ENCODE assay signal across 8 cellular contexts in genomic region chr10:97500297-97500575, GRCh38. TPM values are rescaled to one million over a fixed set of nuclear protein-coding genes. Genes with fewer than 3 reads are reported as not detected.
A peak's percentile ranks its signal among the peaks of the same experiment; 100 is the strongest.
DNase-seq lines count a peak whose midpoint lies in the region; ATAC-seq, FAIRE-seq and TF ChIP-seq lines count a peak whose summit lies in the region.

No MANE protein-coding gene starts in this region.

- no peak for FAIRE-seq in HepG2 (lab: Jason Lieb, UNC)

- H3K4me1 ChIP-seq in HepG2 (ENCODE audit: insufficient read depth, low read length) = peaks cover 42% of the 10 kb centered on the region
- peaks cover 0 to 41% (median 26%) of the 10 kb centered on the region in 5 donors for H3K4me1 ChIP-seq in subcutaneous abdominal adipose tissue (ENCODE audit: control insufficient read depth in 5 of 5, insufficient read depth in 5 of 5, low read length in 5 of 5)

- no peaks in the 10 kb centered on the region; a peak in 1 of 5 replicates for H3K27me3 ChIP-seq in HepG2 (ENCODE audit: control insufficient read depth in 1 of 2, insufficient read depth in 2 of 2, low read length in 2 of 2)
- H3K27me3 ChIP-seq in subcutaneous abdominal adipose tissue (ENCODE audit: control insufficient read depth in 5 of 5, insufficient read depth in 4 of 5, low read length in 5 of 5) = no peaks in the 10 kb centered on the region

- peak overlapping the region; percentile 67 to 90 (median 89); a peak in 5 of 6 replicates for H3K4me3 ChIP-seq in HepG2 (replicated peaks in 1 of 3; ENCODE audit: insufficient read depth in 1 of 3, low read depth in 2 of 3, low read length in 3 of 3)
- peak overlapping the region; percentile 73 to 82 (median 77) for H3K4me3 ChIP-seq in subcutaneous abdominal adipose tissue (ENCODE audit: low read depth in 1 of 5, low read length in 5 of 5)

- no peak for TF ChIP-seq RAD21 in HepG2 (CRISPR knock-in tag; IDR thresholded peaks at IDR 0.05)

- POLR2A ChIA-PET in activated CD4-positive, alpha-beta memory T cell treated with anti-CD3 and anti-CD28 coated beads, Interleukin-2, amount 10 ng/mL, durations not matched to agents 7 days and 5 days (lab: Charles Lee) = no interaction called here
- POLR2A ChIA-PET in activated CD4-positive, alpha-beta memory T cell treated with anti-CD3 and anti-CD28 coated beads for 36 hours (lab: Charles Lee) = interaction anchor here (0.6 kb wide), 1 partner anchor 141 kb away, joined by 3 read pairs; no protein-coding TSS in a partner anchor
- POLR2A ChIA-PET in HepG2 (lab: Yijun Ruan, JAX) = interaction anchor here (0.7 kb wide), 1 partner anchor 21 kb away, joined by 3 read pairs; no protein-coding TSS in a partner anchor

- in situ Hi-C loops in HepG2 (cut with HindIII; ENCODE audit: extremely low pct_ligation_motif_present, low pct_unique_long_range_greater_than_20kb) = no loop called here

- H3K9me3 Mint-ChIP-seq in activated CD4-positive, alpha-beta memory T cell treated with anti-CD3 and anti-CD28 coated beads, Interleukin-2, amount 10 ng/mL, durations not matched to agents 7 days and 5 days = no peaks in the 10 kb centered on the region
- H3K9me3 Mint-ChIP-seq in activated CD4-positive, alpha-beta memory T cell treated with anti-CD3 and anti-CD28 coated beads for 36 hours = no peaks in the 10 kb centered on the region
- H3K9me3 Mint-ChIP-seq in brain = peaks cover 0 to 2% (median 0%) of the 10 kb centered on the region in 5 experiments

- WGBS in HepG2 (ENCODE audit: low lambda C conversion rate) = 87% methylated on average over 2 of the region's 2 CpGs

- ATAC-seq in HepG2 (no peak), GM21528 (IDR thresholded peaks at IDR 0.05; ENCODE audit: low FRiP score, unreplicated experiment) (no peak), GM21576 (IDR thresholded peaks at IDR 0.05; ENCODE audit: unreplicated experiment) (no peak)

- H3K9ac ChIP-seq in HepG2 (ENCODE audit: insufficient read depth, low read depth, low read length) = peak overlapping the region; percentile 92
- peak overlapping the region in 2 of 5 donors; percentile 6 to 85 for H3K9ac ChIP-seq in subcutaneous abdominal adipose tissue (ENCODE audit: low read length in 5 of 5)

- no peak for TF ChIP-seq POLR2A in HepG2 (IDR thresholded peaks at IDR 0.05; ENCODE audit: insufficient read depth in 1 of 2, low read depth in 2 of 2, low read length in 2 of 2)

- H3K4me3 Mint-ChIP-seq in activated CD4-positive, alpha-beta memory T cell treated with anti-CD3 and anti-CD28 coated beads, Interleukin-2, amount 10 ng/mL, durations not matched to agents 7 days and 5 days = peak overlapping the region; percentile 30
- no peak overlapping the region for H3K4me3 Mint-ChIP-seq in activated CD4-positive, alpha-beta memory T cell treated with anti-CD3 and anti-CD28 coated beads for 36 hours
- peak overlapping the region; percentile 80 to 92 (median 84) for H3K4me3 Mint-ChIP-seq in brain

- intact Hi-C loops in activated CD4-positive, alpha-beta memory T cell treated with anti-CD3 and anti-CD28 coated beads for 36 hours (cut with micrococcal nuclease) = no loop called here
- intact Hi-C loops in HepG2 (cut with micrococcal nuclease; ENCODE audit: unreplicated experiment) = no loop called here

- no peak for TF ChIP-seq CTCF in brain (conservative IDR thresholded peaks at IDR 0.05)
- no peak for TF ChIP-seq CTCF in HepG2 (CRISPR knock-in tag; IDR thresholded peaks at IDR 0.05)
- no peak for TF ChIP-seq CTCF in GM10266 (IDR thresholded peaks at IDR 0.05; ENCODE audit: control insufficient read depth, insufficient read depth, low read depth, missing control alignments)

- H3K36me3 ChIP-seq in HepG2 (replicated peaks in 1 of 2; ENCODE audit: control insufficient read depth in 1 of 2, insufficient read depth in 2 of 2, low read length in 2 of 2) (no peaks in the 10 kb centered on the region; a peak in 1 of 5 replicates), subcutaneous abdominal adipose tissue (ENCODE audit: control insufficient read depth in 5 of 5, insufficient read depth in 5 of 5, low read length in 5 of 5) (no peaks in the 10 kb centered on the region)

- H3K36me3 Mint-ChIP-seq in activated CD4-positive, alpha-beta memory T cell treated with anti-CD3 and anti-CD28 coated beads, Interleukin-2, amount 10 ng/mL, durations not matched to agents 7 days and 5 days (ENCODE audit: low read depth) = peaks cover 7% of the 10 kb centered on the region
- H3K36me3 Mint-ChIP-seq in activated CD4-positive, alpha-beta memory T cell treated with anti-CD3 and anti-CD28 coated beads for 36 hours = peaks cover 2% of the 10 kb centered on the region
- no peaks in the 10 kb centered on the region for H3K36me3 Mint-ChIP-seq in brain

- peak overlapping the region; percentile 90 for H3K4me2 ChIP-seq in HepG2 (ENCODE audit: low read depth, low read length)

- peaks cover 15% of the 10 kb centered on the region; the same call in 1 of the 2 replicates for H4K20me1 ChIP-seq in HepG2 (ENCODE audit: insufficient read depth, low read length)

- peaks cover 34% of the 10 kb centered on the region for H3K27me3 Mint-ChIP-seq in activated CD4-positive, alpha-beta memory T cell treated with anti-CD3 and anti-CD28 coated beads, Interleukin-2, amount 10 ng/mL, durations not matched to agents 7 days and 5 days
- H3K27me3 Mint-ChIP-seq in activated CD4-positive, alpha-beta memory T cell treated with anti-CD3 and anti-CD28 coated beads for 36 hours = peaks cover 23% of the 10 kb centered on the region
- peaks cover 35% of the 10 kb centered on the region for H3K27me3 Mint-ChIP-seq in brain

- no peaks in the 10 kb centered on the region for H3K9me3 ChIP-seq in HepG2 (ENCODE audit: low read length)
- H3K9me3 ChIP-seq in subcutaneous abdominal adipose tissue (ENCODE audit: control insufficient read depth in 5 of 5, low read length in 5 of 5) = no peaks in the 10 kb centered on the region

- no peak overlapping the region for H3K27ac ChIP-seq in HepG2 (ENCODE audit: extremely low read length, insufficient read depth, low read length)
- H3K27ac ChIP-seq in subcutaneous abdominal adipose tissue (ENCODE audit: low read depth, low read length) = peak overlapping the region; percentile 87

- DNase-seq in activated CD4-positive, alpha-beta memory T cell treated with anti-CD3 and anti-CD28 coated beads, Interleukin-2, amount 10 ng/mL, durations not matched to agents 7 days and 5 days = no peak
- DNase-seq in activated CD4-positive, alpha-beta memory T cell treated with anti-CD3 and anti-CD28 coated beads for 36 hours = no peak
- DNase-seq in HepG2 (ENCODE audit: low spot score) = no peak
- DNase-seq in GM10266 (ENCODE audit: extremely low spot score) = no peak

- H3K4me1 Mint-ChIP-seq in activated CD4-positive, alpha-beta memory T cell treated with anti-CD3 and anti-CD28 coated beads, Interleukin-2, amount 10 ng/mL, durations not matched to agents 7 days and 5 days = peaks cover 30% of the 10 kb centered on the region
- H3K4me1 Mint-ChIP-seq in activated CD4-positive, alpha-beta memory T cell treated with anti-CD3 and anti-CD28 coated beads for 36 hours (ENCODE audit: low read depth) = peaks cover 19% of the 10 kb centered on the region
- H3K4me1 Mint-ChIP-seq in brain = peaks cover 46% of the 10 kb centered on the region

- H2AFZ ChIP-seq in HepG2 (ENCODE audit: low read length) = no peak overlapping the region

- peaks cover 32% of the 10 kb centered on the region for H3K79me2 ChIP-seq in HepG2 (ENCODE audit: insufficient read depth, low read length)

- H3K27ac Mint-ChIP-seq in activated CD4-positive, alpha-beta memory T cell treated with anti-CD3 and anti-CD28 coated beads, Interleukin-2, amount 10 ng/mL, durations not matched to agents 7 days and 5 days = no peak overlapping the region
- no peak overlapping the region for H3K27ac Mint-ChIP-seq in activated CD4-positive, alpha-beta memory T cell treated with anti-CD3 and anti-CD28 coated beads for 36 hours
- peak overlapping the region in 2 of 5 experiments; percentile 79 to 80 for H3K27ac Mint-ChIP-seq in brain

- TF ChIP-seq EP300 in HepG2 (IDR thresholded peaks at IDR 0.05; ENCODE audit: low read depth in 2 of 2, low read length in 2 of 2) (no peak), HepG2 (CRISPR knock-in tag; IDR thresholded peaks at IDR 0.05; ENCODE audit: borderline replicate concordance) (no peak)

- CTCF ChIA-PET in activated CD4-positive, alpha-beta memory T cell treated with anti-CD3 and anti-CD28 coated beads, Interleukin-2, amount 10 ng/mL, durations not matched to agents 7 days and 5 days (lab: Charles Lee) = interaction anchor here (1.1 to 2.2 kb wide), 3 partner anchors 34 to 87 kb away, joined by 3 to 6 read pairs (median 3); no protein-coding TSS in a partner anchor
- CTCF ChIA-PET in activated CD4-positive, alpha-beta memory T cell treated with anti-CD3 and anti-CD28 coated beads for 36 hours (lab: Charles Lee) = interaction anchor here (1.3 to 2.8 kb wide), 3 partner anchors 34 to 53 kb away, joined by 3 to 18 read pairs (median 8); no protein-coding TSS in a partner anchor
- CTCF ChIA-PET in HepG2 (lab: Yijun Ruan, JAX; ENCODE audit: low intra/inter-chr PET ratio, low total read pairs) = no interaction called here

- BruUV-seq in HepG2 (replicated peaks; lab: Mats Ljungman, UMichigan) = no TSS peak

RNA-seq across cellular contexts. Expression of gene UBTD1, which starts 1.5 kb away (rescaled TPM):
- total RNA-seq in activated CD4-positive, alpha-beta memory T cell treated with anti-CD3 and anti-CD28 coated beads, Interleukin-2, amount 10 ng/mL, durations not matched to agents 7 days and 5 days = 1 to 10 TPM; 1.4 to 1.6 TPM
- 1 to 10 TPM; 1.6 to 2.6 TPM for total RNA-seq in activated CD4-positive, alpha-beta memory T cell treated with anti-CD3 and anti-CD28 coated beads for 36 hours
- 9.8 TPM for polyA plus RNA-seq in brain (ENCODE audit: insufficient read depth, low read depth, low replicate concordance)
- total RNA-seq in HepG2 (2016; rRNA removed; fragmentation: Illumina TruSeq; extraction: Trizol) = 5.8 and 7.9 TPM in 2 replicates
- total RNA-seq in HepG2 (2016; cell fraction: cytosol; rRNA removed; fragmentation: Illumina TruSeq; extraction: Trizol; ENCODE audit: low read depth) = 9.2 and 11.9 TPM in 2 replicates
- total RNA-seq in HepG2 (2016; cell fraction: insoluble cytoplasmic fraction; rRNA removed; fragmentation: Illumina TruSeq; extraction: Trizol) = 6.4 and 7.1 TPM in 2 replicates
- 14.8 and 18.5 TPM in 2 replicates for total RNA-seq in HepG2 (2016; cell fraction: membrane; rRNA removed; fragmentation: Illumina TruSeq; extraction: Trizol)
- total RNA-seq in HepG2 (2016; cell fraction: nucleus; rRNA removed; fragmentation: Illumina TruSeq; extraction: Trizol) = 2.4 and 3.1 TPM in 2 replicates
- 10.0 and 11.4 TPM in 2 replicates for polyA plus RNA-seq in HepG2 (2011; rRNA removed)
- polyA plus RNA-seq in HepG2 (2011; cell fraction: cytosol; rRNA removed) = 9.4 and 14.7 TPM in 2 replicates
- 8.0 and 8.7 TPM in 2 replicates for polyA plus RNA-seq in HepG2 (2011; cell fraction: nucleus; rRNA removed)
- 3.0 and 5.7 TPM in 2 replicates for polyA plus RNA-seq in HepG2 (2012)
- 15.7 and 20.7 TPM in 2 replicates for polyA plus RNA-seq in HepG2 (2016; cell fraction: cytosol; fragmentation: Illumina TruSeq; extraction: Trizol; ENCODE audit: low read depth)
- 7.6 and 9.1 TPM in 2 replicates for polyA plus RNA-seq in HepG2 (2016; cell fraction: insoluble cytoplasmic fraction; fragmentation: Illumina TruSeq; extraction: Trizol; ENCODE audit: low read depth)
- polyA plus RNA-seq in HepG2 (2016; cell fraction: membrane; fragmentation: Illumina TruSeq; extraction: Trizol; ENCODE audit: low read depth) = 18.5 and 20.4 TPM in 2 replicates
- polyA plus RNA-seq in HepG2 (2016; cell fraction: nucleus; fragmentation: Illumina TruSeq; extraction: Trizol; ENCODE audit: insufficient read depth, low read depth) = 7.0 and 8.0 TPM in 2 replicates
- polyA minus RNA-seq in HepG2 (2011; rRNA and poly(A)+ RNA removed; ENCODE audit: low replicate concordance) = 3.1 and 12.1 TPM in 2 replicates
- 5.4 and 6.2 TPM in 2 replicates for polyA minus RNA-seq in HepG2 (2011; cell fraction: cytosol; rRNA and poly(A)+ RNA removed)
- polyA minus RNA-seq in HepG2 (2011; cell fraction: nucleus; rRNA and poly(A)+ RNA removed) = 1.4 and 1.5 TPM in 2 replicates

RNA-seq across cellular contexts. Expression of gene MMS19, which starts 2.0 kb away (rescaled TPM):
- total RNA-seq in activated CD4-positive, alpha-beta memory T cell treated with anti-CD3 and anti-CD28 coated beads, Interleukin-2, amount 10 ng/mL, durations not matched to agents 7 days and 5 days = 10 to 100 TPM; 60.6 to 66.3 TPM
- 10 to 100 TPM; 84.7 to 86.8 TPM for total RNA-seq in activated CD4-positive, alpha-beta memory T cell treated with anti-CD3 and anti-CD28 coated beads for 36 hours
- polyA plus RNA-seq in brain (ENCODE audit: insufficient read depth, low read depth, low replicate concordance) = 43.3 TPM
- total RNA-seq in HepG2 (2016; rRNA removed; fragmentation: Illumina TruSeq; extraction: Trizol) = 76.4 and 95.9 TPM in 2 replicates
- total RNA-seq in HepG2 (2016; cell fraction: cytosol; rRNA removed; fragmentation: Illumina TruSeq; extraction: Trizol; ENCODE audit: low read depth) = 27.5 and 31.1 TPM in 2 replicates
- total RNA-seq in HepG2 (2016; cell fraction: insoluble cytoplasmic fraction; rRNA removed; fragmentation: Illumina TruSeq; extraction: Trizol) = 79.3 and 88.8 TPM in 2 replicates
- 38.8 and 43.6 TPM in 2 replicates for total RNA-seq in HepG2 (2016; cell fraction: membrane; rRNA removed; fragmentation: Illumina TruSeq; extraction: Trizol)
- 62.7 and 83.1 TPM in 2 replicates for total RNA-seq in HepG2 (2016; cell fraction: nucleus; rRNA removed; fragmentation: Illumina TruSeq; extraction: Trizol)
- polyA plus RNA-seq in HepG2 (2011; rRNA removed) = 106 and 107 TPM in 2 replicates
- polyA plus RNA-seq in HepG2 (2011; cell fraction: cytosol; rRNA removed) = 89.6 and 111 TPM in 2 replicates
- polyA plus RNA-seq in HepG2 (2011; cell fraction: nucleus; rRNA removed) = 266 and 333 TPM in 2 replicates
- polyA plus RNA-seq in HepG2 (2012) = 58.1 and 64.4 TPM in 2 replicates
- 12.2 and 14.0 TPM in 2 replicates for polyA plus RNA-seq in HepG2 (2016; cell fraction: cytosol; fragmentation: Illumina TruSeq; extraction: Trizol; ENCODE audit: low read depth)
- polyA plus RNA-seq in HepG2 (2016; cell fraction: insoluble cytoplasmic fraction; fragmentation: Illumina TruSeq; extraction: Trizol; ENCODE audit: low read depth) = 75.8 and 88.6 TPM in 2 replicates
- 26.7 and 29.6 TPM in 2 replicates for polyA plus RNA-seq in HepG2 (2016; cell fraction: membrane; fragmentation: Illumina TruSeq; extraction: Trizol; ENCODE audit: low read depth)
- polyA plus RNA-seq in HepG2 (2016; cell fraction: nucleus; fragmentation: Illumina TruSeq; extraction: Trizol; ENCODE audit: insufficient read depth, low read depth) = 128 and 129 TPM in 2 replicates
- polyA minus RNA-seq in HepG2 (2011; rRNA and poly(A)+ RNA removed; ENCODE audit: low replicate concordance) = 188 and 392 TPM in 2 replicates
- polyA minus RNA-seq in HepG2 (2011; cell fraction: cytosol; rRNA and poly(A)+ RNA removed) = 76.6 and 90.0 TPM in 2 replicates
- 109 and 123 TPM in 2 replicates for polyA minus RNA-seq in HepG2 (2011; cell fraction: nucleus; rRNA and poly(A)+ RNA removed)

RNA-seq across cellular contexts. Expression of gene ZDHHC16, which starts 54.3 kb away (rescaled TPM):
- total RNA-seq in activated CD4-positive, alpha-beta memory T cell treated with anti-CD3 and anti-CD28 coated beads, Interleukin-2, amount 10 ng/mL, durations not matched to agents 7 days and 5 days = 10 to 100 TPM; 33.9 to 35.7 TPM
- 10 to 100 TPM; 42.5 to 43.6 TPM for total RNA-seq in activated CD4-positive, alpha-beta memory T cell treated with anti-CD3 and anti-CD28 coated beads for 36 hours
- polyA plus RNA-seq in brain (ENCODE audit: insufficient read depth, low read depth, low replicate concordance) = 27.2 TPM
- total RNA-seq in HepG2 (2016; rRNA removed; fragmentation: Illumina TruSeq; extraction: Trizol) = 30.2 and 41.8 TPM in 2 replicates
- 84.0 and 92.7 TPM in 2 replicates for total RNA-seq in HepG2 (2016; cell fraction: cytosol; rRNA removed; fragmentation: Illumina TruSeq; extraction: Trizol; ENCODE audit: low read depth)
- 25.9 and 43.5 TPM in 2 replicates for total RNA-seq in HepG2 (2016; cell fraction: insoluble cytoplasmic fraction; rRNA removed; fragmentation: Illumina TruSeq; extraction: Trizol)
- 104 and 115 TPM in 2 replicates for total RNA-seq in HepG2 (2016; cell fraction: membrane; rRNA removed; fragmentation: Illumina TruSeq; extraction: Trizol)
- total RNA-seq in HepG2 (2016; cell fraction: nucleus; rRNA removed; fragmentation: Illumina TruSeq; extraction: Trizol) = 30.7 and 33.0 TPM in 2 replicates
- polyA plus RNA-seq in HepG2 (2011; rRNA removed) = 40.8 and 49.4 TPM in 2 replicates
- polyA plus RNA-seq in HepG2 (2011; cell fraction: cytosol; rRNA removed) = 50.8 and 52.5 TPM in 2 replicates
- polyA plus RNA-seq in HepG2 (2011; cell fraction: nucleus; rRNA removed) = 59.0 and 60.8 TPM in 2 replicates
- 15.7 and 18.2 TPM in 2 replicates for polyA plus RNA-seq in HepG2 (2012)
- polyA plus RNA-seq in HepG2 (2016; cell fraction: cytosol; fragmentation: Illumina TruSeq; extraction: Trizol; ENCODE audit: low read depth) = 102 and 121 TPM in 2 replicates
- polyA plus RNA-seq in HepG2 (2016; cell fraction: insoluble cytoplasmic fraction; fragmentation: Illumina TruSeq; extraction: Trizol; ENCODE audit: low read depth) = 34.1 and 41.4 TPM in 2 replicates
- polyA plus RNA-seq in HepG2 (2016; cell fraction: membrane; fragmentation: Illumina TruSeq; extraction: Trizol; ENCODE audit: low read depth) = 122 and 132 TPM in 2 replicates
- polyA plus RNA-seq in HepG2 (2016; cell fraction: nucleus; fragmentation: Illumina TruSeq; extraction: Trizol; ENCODE audit: insufficient read depth, low read depth) = 55.7 and 56.8 TPM in 2 replicates
- 142 and 286 TPM in 2 replicates for polyA minus RNA-seq in HepG2 (2011; rRNA and poly(A)+ RNA removed; ENCODE audit: low replicate concordance)
- 20.4 TPM in 2 replicates for polyA minus RNA-seq in HepG2 (2011; cell fraction: cytosol; rRNA and poly(A)+ RNA removed)
- polyA minus RNA-seq in HepG2 (2011; cell fraction: nucleus; rRNA and poly(A)+ RNA removed) = 33.9 and 35.7 TPM in 2 replicates

RNA-seq across cellular contexts. Expression of gene EXOSC1, which starts 54.4 kb away (rescaled TPM):
- total RNA-seq in activated CD4-positive, alpha-beta memory T cell treated with anti-CD3 and anti-CD28 coated beads, Interleukin-2, amount 10 ng/mL, durations not matched to agents 7 days and 5 days = 10 to 100 TPM; 49.3 to 49.8 TPM
- total RNA-seq in activated CD4-positive, alpha-beta memory T cell treated with anti-CD3 and anti-CD28 coated beads for 36 hours = 10 to 100 TPM; 69.0 to 75.1 TPM
- polyA plus RNA-seq in brain (ENCODE audit: insufficient read depth, low read depth, low replicate concordance) (27.5 TPM), HepG2 (2011; rRNA removed) (36.3 and 38.0 TPM in 2 replicates)
- 39.9 and 47.6 TPM in 2 replicates for total RNA-seq in HepG2 (2016; rRNA removed; fragmentation: Illumina TruSeq; extraction: Trizol)
- total RNA-seq in HepG2 (2016; cell fraction: cytosol; rRNA removed; fragmentation: Illumina TruSeq; extraction: Trizol; ENCODE audit: low read depth) = 23.7 and 27.6 TPM in 2 replicates
- 37.7 and 48.0 TPM in 2 replicates for total RNA-seq in HepG2 (2016; cell fraction: insoluble cytoplasmic fraction; rRNA removed; fragmentation: Illumina TruSeq; extraction: Trizol)
- total RNA-seq in HepG2 (2016; cell fraction: membrane; rRNA removed; fragmentation: Illumina TruSeq; extraction: Trizol) = 24.0 and 25.8 TPM in 2 replicates
- 16.9 and 23.2 TPM in 2 replicates for total RNA-seq in HepG2 (2016; cell fraction: nucleus; rRNA removed; fragmentation: Illumina TruSeq; extraction: Trizol)
- 37.5 and 37.9 TPM in 2 replicates for polyA plus RNA-seq in HepG2 (2011; cell fraction: cytosol; rRNA removed)
- 14.0 and 17.7 TPM in 2 replicates for polyA plus RNA-seq in HepG2 (2011; cell fraction: nucleus; rRNA removed)
- polyA plus RNA-seq in HepG2 (2012) = 31.8 and 32.0 TPM in 2 replicates
- polyA plus RNA-seq in HepG2 (2016; cell fraction: cytosol; fragmentation: Illumina TruSeq; extraction: Trizol; ENCODE audit: low read depth) = 21.2 and 21.7 TPM in 2 replicates
- polyA plus RNA-seq in HepG2 (2016; cell fraction: insoluble cytoplasmic fraction; fragmentation: Illumina TruSeq; extraction: Trizol; ENCODE audit: low read depth) = 59.8 and 61.6 TPM in 2 replicates
- polyA plus RNA-seq in HepG2 (2016; cell fraction: membrane; fragmentation: Illumina TruSeq; extraction: Trizol; ENCODE audit: low read depth) = 21.5 and 23.2 TPM in 2 replicates
- 37.6 TPM in 2 replicates for polyA plus RNA-seq in HepG2 (2016; cell fraction: nucleus; fragmentation: Illumina TruSeq; extraction: Trizol; ENCODE audit: insufficient read depth, low read depth)
- polyA minus RNA-seq in HepG2 (2011; rRNA and poly(A)+ RNA removed; ENCODE audit: low replicate concordance) = 34.4 and 67.4 TPM in 2 replicates
- 7.6 and 7.7 TPM in 2 replicates for polyA minus RNA-seq in HepG2 (2011; cell fraction: cytosol; rRNA and poly(A)+ RNA removed)
- polyA minus RNA-seq in HepG2 (2011; cell fraction: nucleus; rRNA and poly(A)+ RNA removed) = 10.6 and 14.4 TPM in 2 replicates
